In genomic region chr13:110825516-110825915, GRCh38 we compare ENCODE assay signal across 1 cellular context.
TF ChIP-seq lines count a peak whose summit lies in the region.

No MANE protein-coding gene starts in this region.

TF ChIP-seq in HepG2, 621 proteins besides CTCF, POLR2A, EP300 and RAD21:
- TF ChIP-seq AKNA (CRISPR knock-in tag; IDR thresholded peaks at IDR 0.05; ENCODE audit: borderline replicate concordance) (no peak), KDM3A (CRISPR knock-in tag; IDR thresholded peaks at IDR 0.05; ENCODE audit: low read depth) (no peak), MIXL1 (CRISPR knock-in tag; IDR thresholded peaks at IDR 0.05) (no peak), KDM1A (CRISPR knock-in tag; IDR thresholded peaks at IDR 0.05) (no peak), MBNL3 (CRISPR knock-in tag; conservative IDR thresholded peaks at IDR 0.05) (no peak), ZNF557 (CRISPR knock-in tag; IDR thresholded peaks at IDR 0.05) (no peak), GLI4 (CRISPR knock-in tag; IDR thresholded peaks at IDR 0.05; ENCODE audit: borderline replicate concordance) (no peak), ZNF619 (CRISPR knock-in tag; IDR thresholded peaks at IDR 0.05) (no peak), BRF2 (CRISPR knock-in tag; IDR thresholded peaks at IDR 0.05) (no peak), ZNF841 (CRISPR knock-in tag; IDR thresholded peaks at IDR 0.05; ENCODE audit: borderline replicate concordance) (no peak), KLF12 (CRISPR knock-in tag; IDR thresholded peaks at IDR 0.05; ENCODE audit: borderline replicate concordance) (no peak), HOXA7 (CRISPR knock-in tag; IDR thresholded peaks at IDR 0.05) (no peak)
